In the genomic region with DNA sequence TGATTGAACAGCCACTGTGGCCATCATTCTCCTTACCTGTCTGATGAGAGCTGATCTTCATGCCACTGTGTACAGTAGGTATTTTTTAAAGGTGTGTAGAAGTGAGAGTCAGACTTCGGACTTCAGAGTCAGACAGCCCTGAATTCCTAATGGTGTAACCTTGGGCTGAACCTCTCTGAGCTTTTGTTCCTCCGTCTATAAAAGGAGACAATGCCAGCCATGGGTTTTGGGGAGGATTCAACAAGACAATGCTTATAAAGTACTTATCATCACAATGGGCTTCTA, we compare ENCODE assay signal across 8 cellular contexts. TPM values are rescaled to one million over a fixed set of nuclear protein-coding genes. Genes with fewer than 3 reads are reported as not detected.
DNase-seq lines count a peak whose midpoint lies in the region; ATAC-seq and TF ChIP-seq lines count a peak whose summit lies in the region.

No MANE protein-coding gene starts in this region.

- H3K27me3 ChIP-seq in dorsolateral prefrontal cortex, result no peaks in the 10 kb centered on the region
- no peaks in the 10 kb centered on the region for H3K27me3 ChIP-seq in muscle layer of duodenum (ENCODE audit: low read depth, low read length)
- H3K27me3 ChIP-seq in tibial artery, result no peaks in the 10 kb centered on the region

- H3K4me1 ChIP-seq in muscle layer of duodenum (ENCODE audit: control insufficient read depth in 1 of 2, insufficient read depth in 2 of 2, low read length in 2 of 2) (peaks cover 73 to 77% of the 10 kb centered on the region in 2 donors), tibial artery (peaks cover 17 to 100% (median 92%) of the 10 kb centered on the region in 4 donors)

- no peaks in the 10 kb centered on the region for H3K9me3 ChIP-seq in muscle layer of duodenum (ENCODE audit: control insufficient read depth in 1 of 2, low read length in 2 of 2)
- no peaks in the 10 kb centered on the region for H3K9me3 ChIP-seq in tibial artery

- ATAC-seq in GM21717 (IDR thresholded peaks at IDR 0.05; ENCODE audit: unreplicated experiment) (no peak), HG03457 (IDR thresholded peaks at IDR 0.05; ENCODE audit: unreplicated experiment) (no peak)

- peaks cover 4 to 19% of the 10 kb centered on the region in 2 donors for H3K36me3 ChIP-seq in muscle layer of duodenum (ENCODE audit: control insufficient read depth in 1 of 2, insufficient read depth in 2 of 2, low read length in 2 of 2)
- H3K36me3 ChIP-seq in tibial artery, result peaks cover 0 to 8% (median 5%) of the 10 kb centered on the region in 3 donors

- DNase-seq in NCI-H345 (lab: John Stamatoyannopoulos, UW), result peak; percentile 60
- DNase-seq in NCI-H345 treated with DMSO at 0.1 percent for 48 hours (lab: John Stamatoyannopoulos, UW; ENCODE audit: unreplicated experiment), result no peak
- DNase-seq in dorsolateral prefrontal cortex, result no peak
- no peak for DNase-seq in tibial artery
- DNase-seq in MV-4-11 (lab: John Stamatoyannopoulos, UW), result no peak

- H3K27ac ChIP-seq in dorsolateral prefrontal cortex, result peak overlapping the region; percentile 91 to 100 (median 99)
- peak overlapping the region; percentile 96 for H3K27ac ChIP-seq in muscle layer of duodenum (ENCODE audit: low read length)
- H3K27ac ChIP-seq in tibial artery, result peak overlapping the region; percentile 92 to 95

- H3K4me3 ChIP-seq in dorsolateral prefrontal cortex (peak overlapping the region in 28 of 59 donors; percentile 1 to 42 (median 20)), muscle layer of duodenum (ENCODE audit: low read depth in 1 of 2, low read length in 2 of 2) (peak overlapping the region; percentile 4 to 51), tibial artery (peak overlapping the region in 1 of 2 donors; percentile 30)

- intact Hi-C loops in dorsolateral prefrontal cortex (cut with DNase I), result no loop called here
- intact Hi-C loops in tibial artery (cut with DNase I; ENCODE audit: low total_unique reads), result no loop called here

- TF ChIP-seq CTCF in dorsolateral prefrontal cortex (IDR thresholded peaks at IDR 0.05 in 54 of 56, conservative IDR thresholded peaks at IDR 0.05 in 2 of 56; ENCODE audit: low read depth in 1 of 56, partially characterized antibody in 56 of 56) (no peak), tibial artery (IDR thresholded peaks at IDR 0.05) (no peak)

RNA-seq across cellular contexts. Expression of gene GSN, which starts 18.7 kb away (rescaled TPM):
- 100 to 1,000 TPM in 119 of 120 experiments, 10 to 100 TPM in 1; 88.2 to 740 (median 233) TPM for total RNA-seq in dorsolateral prefrontal cortex
